ENCODE assay signal across 7 cellular contexts in genomic region chr5:154822896-154823295, GRCh38. TPM values are rescaled to one million over a fixed set of nuclear protein-coding genes. Genes with fewer than 3 reads are reported as not detected.
"Had no signal": no experiment of that assay in that cellular context is flagged by ENCODE, and none has a peak within 500 bp of the region (broad histone marks: within the 10 kb centered on the region; RNA-seq: fewer than 3 reads in every experiment).

No MANE protein-coding gene starts in this region.

RNA-seq across cellular contexts. Expression of gene FAXDC2, which starts 27.5 kb away (rescaled TPM):
- total RNA-seq: activated CD4-positive, alpha-beta memory T cell treated with anti-CD3 and anti-CD28 coated beads, Interleukin-2, amount 10 ng/mL, durations not matched to agents 7 days and 5 days; activated CD4-positive, alpha-beta T cell treated with anti-CD3 and anti-CD28 coated beads, Interleukin-2, amount 10 ng/mL, durations not matched to agents 7 days and 5 days; activated naive CD4-positive, alpha-beta T cell treated with anti-CD3 and anti-CD28 coated beads for 36 hours; activated naive CD8-positive, alpha-beta T cell treated with anti-CD3 and anti-CD28 coated beads, Interleukin-2, amount 10 ng/mL, durations not matched to agents 7 days and 5 days; activated T-helper 1 cell treated with anti-CD3 and anti-CD28 coated beads, Interleukin-12 subunit alpha, Interleukin-12 subunit beta, Interleukin-2, Interleukin-4 antibody, amounts not matched to agents 30 ng/mL and 10 ng/mL and 1 ng/mL, durations not matched to agents 14 hours and 24 hours and 36 hours; activated T-helper 2 cell treated with anti-CD3 and anti-CD28 coated beads, Interferon-gamma antibody, Interleukin-2, Interleukin-4, amounts not matched to agents 10 μg/mL and 5 μg/mL and 100 μg/mL, durations not matched to agents 14 hours and 24 hours and 36 hours; T-helper 1 cell treated with Interleukin-12 subunit alpha and Interleukin-12 subunit beta and Interleukin-4 antibody, amounts not matched to agents 30 ng/mL and 1 ng/mL, for 36 hours had no signal
